ENCODE assay signal across 8 cellular contexts in the genomic region with DNA sequence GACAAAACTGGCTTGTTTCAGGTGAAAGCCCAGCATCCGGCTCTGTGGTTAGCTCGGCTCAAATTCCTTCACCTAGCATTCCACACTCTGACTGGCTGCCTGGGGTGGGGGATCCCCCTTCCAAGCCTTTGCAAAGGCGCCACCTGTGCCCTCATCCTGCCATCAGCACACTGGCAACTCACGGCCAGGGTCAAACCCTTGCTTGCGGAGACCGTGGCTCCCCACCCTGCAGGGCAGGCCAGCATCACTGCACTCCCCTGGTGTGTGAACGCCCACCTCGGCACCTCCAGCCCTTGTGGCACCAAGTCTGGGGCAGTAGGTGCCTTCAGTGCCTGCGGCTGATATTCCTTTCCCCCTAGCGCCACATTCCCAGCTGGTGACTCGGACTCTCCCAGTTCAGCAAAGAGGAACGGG. TPM values are rescaled to one million over a fixed set of nuclear protein-coding genes. Genes with fewer than 3 reads are reported as not detected.
DNase-seq lines count a peak whose midpoint lies in the region; ATAC-seq and TF ChIP-seq lines count a peak whose summit lies in the region.

No MANE protein-coding gene starts in this region.

- TF ChIP-seq CTCF in DND-41 (IDR thresholded peaks at IDR 0.05; ENCODE audit: borderline replicate concordance, extremely low read depth, low read length, poor library complexity, severe bottlenecking), result no peak
- no peak for TF ChIP-seq CTCF in osteoblast (IDR thresholded peaks at IDR 0.05; ENCODE audit: extremely low read depth, low read depth, low read length)

- H2AFZ ChIP-seq in DND-41 (ENCODE audit: low read depth, low read length) (no peak overlapping the region), osteoblast (ENCODE audit: low read length) (no peak overlapping the region)

- H3K79me2 ChIP-seq in DND-41 (ENCODE audit: insufficient read depth, low read length) (peaks cover 44% of the 10 kb centered on the region), osteoblast (ENCODE audit: insufficient read depth, low read length) (peaks cover 68% of the 10 kb centered on the region)

- H3K27me3 ChIP-seq in DND-41 (ENCODE audit: insufficient read depth, low read length, poor library complexity) (no peaks in the 10 kb centered on the region), osteoblast (ENCODE audit: insufficient read depth, low read length) (no peaks in the 10 kb centered on the region)

- ATAC-seq in DND-41 (ENCODE audit: insufficient read depth, low read depth) (no peak), HG03378 (IDR thresholded peaks at IDR 0.05; ENCODE audit: unreplicated experiment) (no peak), HG03025 (IDR thresholded peaks at IDR 0.05; ENCODE audit: low FRiP score, unreplicated experiment) (no peak)

- H3K4me3 ChIP-seq in DND-41 (ENCODE audit: low read depth in 1 of 2, low read length in 2 of 2) (peak overlapping the region; percentile 70 to 74; a peak in 3 of 4 replicates), osteoblast (ENCODE audit: insufficient read depth, low read length) (peak overlapping the region; percentile 98)

- H4K20me1 ChIP-seq in DND-41 (ENCODE audit: insufficient read depth, low read length) (peaks cover 42% of the 10 kb centered on the region), osteoblast (ENCODE audit: insufficient read depth, low read length) (peaks cover 35% of the 10 kb centered on the region)

- H3K27ac ChIP-seq in DND-41 (ENCODE audit: low read length) (peak overlapping the region; percentile 81), epithelial cell of prostate (peak overlapping the region; percentile 99), osteoblast (ENCODE audit: low read depth, low read length) (peak overlapping the region; percentile 86)

- H3K4me2 ChIP-seq in DND-41 (ENCODE audit: insufficient read depth, low read length), result peak overlapping the region; percentile 91
- peak overlapping the region; percentile 92 for H3K4me2 ChIP-seq in osteoblast (ENCODE audit: insufficient read depth, low read length)

- H3K4me1 ChIP-seq in DND-41 (ENCODE audit: insufficient read depth, low read length) (peaks cover 52% of the 10 kb centered on the region), osteoblast (ENCODE audit: insufficient read depth, low read length) (peaks cover 32% of the 10 kb centered on the region)

- no peaks in the 10 kb centered on the region for H3K9me3 ChIP-seq in DND-41 (ENCODE audit: insufficient read depth, low read length, severe bottlenecking)
- no peaks in the 10 kb centered on the region for H3K9me3 ChIP-seq in osteoblast (ENCODE audit: low read depth, low read length)

- DNase-seq in DND-41, result no peak
- DNase-seq in RPMI8226, result peak; percentile 62
- no peak for DNase-seq in epithelial cell of prostate (ENCODE audit: low read depth, low spot score)
- peak; percentile 93 for DNase-seq in osteoblast (ENCODE audit: insufficient read length, low spot score, missing footprints)
- no peak for DNase-seq in effector CD8-positive, alpha-beta T cell (lab: John Stamatoyannopoulos, UW)
- no peak for DNase-seq in MV-4-11 (lab: John Stamatoyannopoulos, UW)

- H3K9ac ChIP-seq in DND-41 (ENCODE audit: low read depth, low read length), result peak overlapping the region; percentile 92

- peaks cover 47% of the 10 kb centered on the region for H3K36me3 ChIP-seq in DND-41 (ENCODE audit: insufficient read depth, low read length)
- H3K36me3 ChIP-seq in osteoblast (ENCODE audit: insufficient read depth, low read length), result peaks cover 44% of the 10 kb centered on the region

RNA-seq across cellular contexts. Expression of a gene that starts 1.3 kb away (rescaled TPM):
- 208 and 212 TPM in 2 replicates for total RNA-seq in osteoblast

RNA-seq across cellular contexts. Expression of a gene that starts 3.2 kb away (rescaled TPM):
- total RNA-seq in osteoblast, result 14.5 and 16.5 TPM in 2 replicates

RNA-seq across cellular contexts. Expression of a gene that starts 31.8 kb away (rescaled TPM):
- total RNA-seq in osteoblast, result 41.0 and 50.3 TPM in 2 replicates

RNA-seq across cellular contexts. Expression of a gene that starts 57.5 kb away (rescaled TPM):
- total RNA-seq in osteoblast, result 36.2 and 39.5 TPM in 2 replicates

RNA-seq across cellular contexts. Expression of a gene that starts 57.8 kb away (rescaled TPM):
- 22.1 TPM in 2 replicates for total RNA-seq in osteoblast

Comparison
In these comparisons a context has a peak if more than half of its experiments do, and no peak if none do; other contexts are left out.
1. DNase-seq: peak in RPMI8226 (single experiment) and osteoblast (single experiment); none in DND-41 (single experiment), epithelial cell of prostate (single experiment), effector CD8-positive, alpha-beta T cell (single experiment) and MV-4-11 (single experiment).
2. Peak in every context shown above with its lines, with median percentiles within 50 percentile points of each other: H3K27ac ChIP-seq.